Comparison of ENCODE assay signal across 8 cellular contexts in the genomic region with DNA sequence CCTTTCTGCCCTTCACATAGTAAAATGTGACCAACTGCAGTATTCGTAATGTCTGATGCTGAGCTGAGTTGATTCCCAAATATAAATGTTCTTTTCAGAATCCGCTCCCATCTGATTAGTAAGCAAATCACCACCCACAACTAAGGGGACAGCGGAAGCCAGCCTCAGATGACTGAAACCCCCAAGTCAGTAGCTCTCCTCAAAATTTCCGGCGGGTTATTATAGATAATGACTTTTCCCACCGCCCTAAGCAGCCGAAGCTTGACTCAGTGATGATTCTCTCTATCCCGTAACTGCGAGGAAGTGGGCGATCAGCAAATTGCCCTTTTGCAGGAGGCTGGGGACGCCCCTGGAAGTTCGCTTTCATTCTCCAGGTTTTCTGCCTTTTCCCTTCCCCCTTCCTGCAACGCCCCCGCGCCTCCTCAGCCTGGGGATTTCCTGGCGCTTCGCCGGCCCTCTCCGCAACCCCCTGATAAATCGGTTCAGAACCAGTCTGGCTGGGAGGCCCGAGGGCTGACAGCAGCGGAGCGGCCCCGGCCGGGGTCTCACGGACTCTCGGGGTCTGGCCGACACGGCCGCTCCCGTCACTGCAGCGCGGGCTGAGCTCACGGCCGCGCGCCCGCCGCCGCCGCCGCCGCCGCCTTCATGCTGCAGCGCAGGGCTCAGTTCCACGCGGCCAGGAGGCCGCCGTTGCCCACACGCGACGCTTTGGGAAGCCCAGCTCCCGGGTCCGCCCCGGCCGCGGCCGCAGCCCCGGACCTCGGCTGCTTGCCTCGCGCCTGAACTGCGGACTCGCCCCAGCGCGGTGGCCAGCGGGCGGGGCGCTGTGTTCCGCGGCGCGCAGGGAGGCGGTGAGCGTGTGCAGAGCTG. TPM values are rescaled to one million over a fixed set of nuclear protein-coding genes. Genes with fewer than 3 reads are reported as not detected.
DNase-seq lines count a peak whose midpoint lies in the region; ATAC-seq and TF ChIP-seq lines count a peak whose summit lies in the region.

A gene (plus strand): TSS at position 628 of the 870 bp plus-strand sequence.

- no peak for ATAC-seq in GM21619 (IDR thresholded peaks at IDR 0.05; ENCODE audit: unreplicated experiment)

- no peaks in the 10 kb centered on the region for H3K36me3 ChIP-seq in stomach

- no peaks in the 10 kb centered on the region for H3K36me3 Mint-ChIP-seq in activated CD4-positive, alpha-beta T cell treated with anti-CD3 and anti-CD28 coated beads, Interleukin-2, amount 10 ng/mL, durations not matched to agents 7 days and 5 days (ENCODE audit: low read depth)

- H3K4me3 Mint-ChIP-seq in activated CD4-positive, alpha-beta T cell treated with anti-CD3 and anti-CD28 coated beads, Interleukin-2, amount 10 ng/mL, durations not matched to agents 7 days and 5 days: peak within 1 kb of the TSS; percentile 43

- peak within 1 kb of the TSS; percentile 31 for H3K27ac Mint-ChIP-seq in activated CD4-positive, alpha-beta T cell treated with anti-CD3 and anti-CD28 coated beads, Interleukin-2, amount 10 ng/mL, durations not matched to agents 7 days and 5 days

- CTCF ChIA-PET in activated CD4-positive, alpha-beta T cell treated with anti-CD3 and anti-CD28 coated beads, Interleukin-2, amount 10 ng/mL, durations not matched to agents 7 days and 5 days (lab: Charles Lee): no interaction called here

- no peak for TF ChIP-seq CTCF in stomach (IDR thresholded peaks at IDR 0.05)

- POLR2A ChIA-PET in activated CD4-positive, alpha-beta T cell treated with anti-CD3 and anti-CD28 coated beads, Interleukin-2, amount 10 ng/mL, durations not matched to agents 7 days and 5 days (lab: Charles Lee): no interaction called here

- DNase-seq in activated CD4-positive, alpha-beta T cell treated with anti-CD3 and anti-CD28 coated beads, Interleukin-2, amount 10 ng/mL, durations not matched to agents 7 days and 5 days: no peak
- no peak for DNase-seq in activated CD4-positive, alpha-beta T cell treated with anti-CD3 and anti-CD28 coated beads for 1 hour
- DNase-seq in NCI-H446 (lab: John Stamatoyannopoulos, UW): peak; percentile 76 to 80
- DNase-seq in cerebellum (ENCODE audit: low spot score): peak; percentile 7
- DNase-seq in left kidney (ENCODE audit: low read depth, low spot score): peak; percentile 86
- DNase-seq in stomach: no peak
- DNase-seq in NCI-H1436 (lab: John Stamatoyannopoulos, UW): no peak

- peaks cover 24 to 48% (median 36%) of the 10 kb centered on the region in 4 donors for H3K4me1 ChIP-seq in stomach

- H3K4me1 Mint-ChIP-seq in activated CD4-positive, alpha-beta T cell treated with anti-CD3 and anti-CD28 coated beads, Interleukin-2, amount 10 ng/mL, durations not matched to agents 7 days and 5 days: peaks cover 14% of the 10 kb centered on the region

- TF ChIP-seq POLR2A in stomach (IDR thresholded peaks at IDR 0.05): no peak

- intact Hi-C loops in stomach (cut with DNase I; ENCODE audit: low total_unique reads): no loop called here

- H3K27ac ChIP-seq in stomach: peak within 1 kb of the TSS in 4 of 5 donors; percentile 41 to 84 (median 75)

- H3K27me3 ChIP-seq in stomach: peaks cover 0 to 77% (median 59%) of the 10 kb centered on the region in 3 donors

- H3K4me3 ChIP-seq in stomach: peak within 1 kb of the TSS; percentile 53 to 61 (median 56)

- WGBS in stomach, 5 donors: 1 to 3% (median 3%) methylated on average over 42 to 75 of the region's 75 CpGs

- H3K9me3 Mint-ChIP-seq in activated CD4-positive, alpha-beta T cell treated with anti-CD3 and anti-CD28 coated beads, Interleukin-2, amount 10 ng/mL, durations not matched to agents 7 days and 5 days: no peaks in the 10 kb centered on the region

- peaks cover 76% of the 10 kb centered on the region for H3K27me3 Mint-ChIP-seq in activated CD4-positive, alpha-beta T cell treated with anti-CD3 and anti-CD28 coated beads, Interleukin-2, amount 10 ng/mL, durations not matched to agents 7 days and 5 days

- no peaks in the 10 kb centered on the region for H3K9me3 ChIP-seq in stomach

- no peak for TF ChIP-seq EP300 in stomach (IDR thresholded peaks at IDR 0.05)

RNA-seq across cellular contexts. Expression of the gene that starts here (rescaled TPM):
- not detected for total RNA-seq in activated CD4-positive, alpha-beta T cell treated with anti-CD3 and anti-CD28 coated beads, Interleukin-2, amount 10 ng/mL, durations not matched to agents 7 days and 5 days
- total RNA-seq in cerebellum (84.1 TPM), stomach (1 to 10 TPM in 1 of 5 donors, under 1 TPM in 1, not detected in 3; 0.58 to 9.4 TPM)
- under 1 TPM; 0.19 to 0.76 (median 0.33) TPM for polyA plus RNA-seq in stomach

Comparison
In these comparisons a context has a peak if more than half of its experiments do, and no peak if none do; other contexts are left out.
1. DNase-seq: peak in NCI-H446 (2 of 2), cerebellum (single experiment) and left kidney (single experiment); none in activated CD4-positive, alpha-beta T cell treated with anti-CD3 and anti-CD28 coated beads, Interleukin-2, amount 10 ng/mL, durations not matched to agents 7 days and 5 days (single experiment), activated CD4-positive, alpha-beta T cell treated with anti-CD3 and anti-CD28 coated beads for 1 hour (single experiment), stomach (single experiment) and NCI-H1436 (single experiment).